Comparison of ENCODE assay signal across 20 cellular contexts in genomic region chr12:49985981-49986380, GRCh38. TPM values are rescaled to one million over a fixed set of nuclear protein-coding genes. Genes with fewer than 3 reads are reported as not detected.
A peak's percentile ranks its signal among the peaks of the same experiment; 100 is the strongest.
DNase-seq lines count a peak whose midpoint lies in the region; ATAC-seq and TF ChIP-seq lines count a peak whose summit lies in the region.
"Had no signal": no experiment of that assay in that cellular context is flagged by ENCODE, and none has a peak within 500 bp of the region (broad histone marks: within the 10 kb centered on the region; RNA-seq: fewer than 3 reads in every experiment).

No MANE protein-coding gene starts in this region.

- POLR2A ChIA-PET in SK-N-SH (lab: Yijun Ruan, JAX), result interaction anchor here (1.2 to 2.0 kb wide), 2 partner anchors 19 to 32 kb away, joined by 3 to 5 read pairs; no protein-coding TSS in a partner anchor

- ATAC-seq in SK-N-SH treated with all-trans-retinoic acid at 6 μM for 48 hours, result no peak
- ATAC-seq: HCT116 had no signal

- TF ChIP-seq RAD21 in SK-N-SH (IDR thresholded peaks at IDR 0.05; ENCODE audit: low read length), result no peak

- H3K4me1 ChIP-seq in SK-N-SH (ENCODE audit: control insufficient read depth in 1 of 2, insufficient read depth in 2 of 2, low read depth in 1 of 2, low read length in 1 of 2) (peaks cover 20 to 61% of the 10 kb centered on the region in 2 experiments), GM23248 (ENCODE audit: insufficient read depth) (peaks cover 25% of the 10 kb centered on the region), mesenchymal stem cell (ENCODE audit: control insufficient read depth, insufficient read depth, low read depth, low read length) (peaks cover 23% of the 10 kb centered on the region)

- no peaks in the 10 kb centered on the region for H3K79me1 ChIP-seq in mesenchymal stem cell (replicated peaks; ENCODE audit: low read length, poor library complexity, severe bottlenecking)

- in situ Hi-C loops in GM23248 (cut with MboI) (no loop called here), astrocyte of the spinal cord (cut with HindIII; ENCODE audit: low sequenced_read_pairs) (no loop called here), G401 (cut with HindIII; ENCODE audit: low sequenced_read_pairs) (no loop called here)

- H2BK15ac ChIP-seq in mesenchymal stem cell (ENCODE audit: low read depth, poor library complexity, severe bottlenecking), result no peak overlapping the region

- no peak overlapping the region for H2AK5ac ChIP-seq in mesenchymal stem cell (ENCODE audit: low read length, severe bottlenecking)

- H3K18ac ChIP-seq in mesenchymal stem cell (ENCODE audit: low read depth in 1 of 2, low read length in 2 of 2), result no peak overlapping the region

- no peak overlapping the region for H4K8ac ChIP-seq in mesenchymal stem cell (ENCODE audit: low read length)

- CTCF ChIA-PET in SK-N-SH (lab: Yijun Ruan, JAX), result interaction anchor here (0.9 to 12.7 kb wide), 8 partner anchors 9 to 119 kb away, joined by 3 to 176 read pairs (median 12); no protein-coding TSS in a partner anchor

- H3K9me3 ChIP-seq in SK-N-SH (no peaks in the 10 kb centered on the region), GM23248 (ENCODE audit: low read depth) (no peaks in the 10 kb centered on the region), mesenchymal stem cell (ENCODE audit: control insufficient read depth, low read length) (no peaks in the 10 kb centered on the region)

- H3K36me3 ChIP-seq in SK-N-SH (replicated peaks in 1 of 2; ENCODE audit: control insufficient read depth in 1 of 2, insufficient read depth in 2 of 2, low read length in 1 of 2) (peaks cover 16 to 33% of the 10 kb centered on the region in 2 experiments), GM23248 (ENCODE audit: low read depth) (peaks cover 9% of the 10 kb centered on the region; the same call in 1 of the 2 replicates), mesenchymal stem cell (ENCODE audit: control insufficient read depth in 1 of 2, insufficient read depth in 2 of 2, low read depth in 1 of 2, low read length in 2 of 2) (peaks cover 0 to 9% of the 10 kb centered on the region in 2 experiments)

- H2AFZ ChIP-seq in SK-N-SH (ENCODE audit: low read depth), result no peak overlapping the region
- H2AFZ ChIP-seq in GM23248, result no peak overlapping the region
- H2AFZ ChIP-seq in mesenchymal stem cell (ENCODE audit: low read depth, low read length), result no peak overlapping the region

- H3K9ac ChIP-seq in SK-N-SH (no peak overlapping the region), GM23248 (no peak overlapping the region), mesenchymal stem cell (ENCODE audit: low read length) (no peak overlapping the region)

- no peak overlapping the region for H3K23ac ChIP-seq in mesenchymal stem cell (ENCODE audit: low read length in 2 of 2)

- H3K79me2 ChIP-seq in SK-N-SH (ENCODE audit: insufficient read depth) (no peaks in the 10 kb centered on the region), GM23248 (ENCODE audit: insufficient read depth) (no peaks in the 10 kb centered on the region)

- TF ChIP-seq CTCF in SK-N-SH (IDR thresholded peaks at IDR 0.05), result no peak
- TF ChIP-seq CTCF in astrocyte of the spinal cord (IDR thresholded peaks at IDR 0.05; ENCODE audit: low read depth, low read length), result no peak

- no peak overlapping the region for H4K91ac ChIP-seq in mesenchymal stem cell (ENCODE audit: low read length)

- whole genome bisulfite sequencing in SK-N-SH (ENCODE audit: low lambda C conversion rate), result 94% methylated on average over 5 of the region's 5 CpGs
- WGBS in GM23248 (ENCODE audit: low coverage in 1 of 2, low lambda C conversion rate in 2 of 2, missing lambda C conversion rate in 2 of 2), 2 experiments, result 74 to 79% methylated on average over 5 of the region's 5 CpGs
- 71% methylated on average over 4 of the region's 5 CpGs for whole genome bisulfite sequencing in mesenchymal stem cell

- H2BK120ac ChIP-seq in mesenchymal stem cell (ENCODE audit: low read depth, low read length), result no peak overlapping the region

- H3F3A ChIP-seq in SK-N-SH (replicated peaks; ENCODE audit: insufficient read depth), result peaks cover 33% of the 10 kb centered on the region
- peaks cover 39% of the 10 kb centered on the region for H3F3A ChIP-seq in GM23248 (ENCODE audit: insufficient read depth)

- H3K27me3 ChIP-seq in SK-N-SH (ENCODE audit: insufficient read depth), result no peaks in the 10 kb centered on the region
- H3K27me3 ChIP-seq in GM23248 (replicated peaks; ENCODE audit: insufficient read depth), result no peaks in the 10 kb centered on the region
- no peaks in the 10 kb centered on the region for H3K27me3 ChIP-seq in mesenchymal stem cell (ENCODE audit: control insufficient read depth in 1 of 2, insufficient read depth in 1 of 2, low read length in 2 of 2)

- no peaks in the 10 kb centered on the region for H4K20me1 ChIP-seq in SK-N-SH (ENCODE audit: insufficient read depth)
- no peaks in the 10 kb centered on the region for H4K20me1 ChIP-seq in GM23248 (ENCODE audit: insufficient read depth)

- H2BK5ac ChIP-seq in mesenchymal stem cell (ENCODE audit: low read depth, low read length, poor library complexity, severe bottlenecking), result no peak overlapping the region

- H3K27ac ChIP-seq in SK-N-SH (ENCODE audit: low read depth in 2 of 2, low read length in 1 of 2), result peak overlapping the region; percentile 7 to 99; a peak in 2 of 4 replicates
- no peak overlapping the region for H3K27ac ChIP-seq in GM23248
- H3K27ac ChIP-seq in mesenchymal stem cell (ENCODE audit: low read length, poor library complexity, severe bottlenecking), result peak overlapping the region; percentile 41
- H3K27ac ChIP-seq: RWPE1 had no signal

- H3K4me3 ChIP-seq in SK-N-SH (ENCODE audit: low read depth in 2 of 2, low read length in 1 of 2) (no peak overlapping the region), GM23248 (no peak overlapping the region), astrocyte of the spinal cord (ENCODE audit: low read depth, low read length) (no peak overlapping the region), mesenchymal stem cell (ENCODE audit: insufficient read depth in 1 of 2, low read depth in 1 of 2, low read length in 2 of 2) (no peak overlapping the region)

- DNase-seq in SK-N-SH (no peak), GM23248 (peak; percentile 28), astrocyte of the spinal cord (ENCODE audit: low read depth, low spot score) (peak; percentile 24), mesenchymal stem cell (peak; percentile 29), G401 (ENCODE audit: low spot score) (no peak), AG08395 (ENCODE audit: low spot score) (no peak)
- no peak for DNase-seq in effector CD8-positive, alpha-beta T cell (lab: John Stamatoyannopoulos, UW)
- DNase-seq: activated naive CD4-positive, alpha-beta T cell treated with anti-CD3 and anti-CD28 coated beads, Interleukin-2, amount 50 U/mL, for 16 hours; hippocampal formation; NCI-H1048; NCI-H2227 treated with DMSO at 0.1 percent for 48 hours had no signal

- H3K4me2 ChIP-seq in SK-N-SH (no peak overlapping the region), GM23248 (ENCODE audit: unreplicated experiment) (no peak overlapping the region), mesenchymal stem cell (ENCODE audit: low read length, poor library complexity, severe bottlenecking) (no peak overlapping the region)

- H3K14ac ChIP-seq in mesenchymal stem cell (ENCODE audit: low read length in 2 of 2), result no peak overlapping the region

- H2BK12ac ChIP-seq in mesenchymal stem cell (ENCODE audit: low read length in 2 of 2), result no peak overlapping the region

- H3K9me2 ChIP-seq in SK-N-SH, result no peaks in the 10 kb centered on the region
- no peaks in the 10 kb centered on the region for H3K9me2 ChIP-seq in GM23248 (ENCODE audit: insufficient read depth)

- no peak for TF ChIP-seq EP300 in SK-N-SH (IDR thresholded peaks at IDR 0.05; ENCODE audit: borderline replicate concordance in 1 of 2, low read depth in 1 of 2, low read length in 1 of 2)

- no peak overlapping the region for H3K4ac ChIP-seq in mesenchymal stem cell (ENCODE audit: low read depth in 1 of 2, low read length in 2 of 2)

TF ChIP-seq in SK-N-SH, 30 proteins besides CTCF, POLR2A, EP300 and RAD21 (continues in another document):
- no peak for TF ChIP-seq YY1 (IDR thresholded peaks at IDR 0.05; ENCODE audit: low read depth)
- TF ChIP-seq MXI1 (IDR thresholded peaks at IDR 0.05; ENCODE audit: low read depth, low read length), result no peak

RNA-seq across cellular contexts. Expression of gene AQP6, which starts 13.2 kb away (rescaled TPM):
- polyA plus RNA-seq in SK-N-SH (2012; rRNA removed) (0.10 and 0.21 TPM in 2 replicates), GM23248 (2016; fragmentation: Nextera tagmentation; extraction: Ambion mirVana) (not detected in 2 replicates)
- polyA plus RNA-seq in SK-N-SH (2012; cell fraction: cytosol; rRNA removed), result 0.04 and 0.09 TPM in 2 replicates
- polyA plus RNA-seq in SK-N-SH (2012; cell fraction: nucleus; rRNA removed), result 0.56 and 0.59 TPM in 2 replicates
- not detected in 2 replicates for total RNA-seq in GM23248 (2014; rRNA removed; shearing (Covaris generic))
- polyA plus RNA-seq in mesenchymal stem cell (2013, experiment 1 of 2), result not detected
- not detected for polyA plus RNA-seq in mesenchymal stem cell (2013, experiment 2 of 2)
- total RNA-seq in G401 (2014; rRNA removed; shearing (Covaris generic)), result 0.37 and 1.6 TPM in 2 replicates
- total RNA-seq: A673, kidney epithelial cell had no signal

RNA-seq across cellular contexts. Expression of gene AQP5, which starts 24.3 kb away (rescaled TPM):
- 0.08 and 0.10 TPM in 2 replicates for polyA plus RNA-seq in SK-N-SH (2012; rRNA removed)
- not detected in 2 replicates for polyA plus RNA-seq in SK-N-SH (2012; cell fraction: cytosol; rRNA removed)
- 0.06 TPM in 1 of 2 replicates, not detected in the other for polyA plus RNA-seq in SK-N-SH (2012; cell fraction: nucleus; rRNA removed)
- not detected in 2 replicates for total RNA-seq in GM23248 (2014; rRNA removed; shearing (Covaris generic))
- polyA plus RNA-seq in GM23248 (2016; fragmentation: Nextera tagmentation; extraction: Ambion mirVana), result not detected in 2 replicates
- 0.03 TPM for polyA plus RNA-seq in mesenchymal stem cell (2013, experiment 1 of 2)
- polyA plus RNA-seq in mesenchymal stem cell (2013, experiment 2 of 2), result not detected
- not detected in 2 replicates for total RNA-seq in G401 (2014; rRNA removed; shearing (Covaris generic))
- total RNA-seq: A673, Daoy, kidney epithelial cell had no signal

RNA-seq across cellular contexts. Expression of gene AQP2, which starts 35.4 kb away (rescaled TPM):
- polyA plus RNA-seq in SK-N-SH (2012; rRNA removed) (not detected in 2 replicates), GM23248 (2016; fragmentation: Nextera tagmentation; extraction: Ambion mirVana) (not detected in 2 replicates)
- polyA plus RNA-seq in SK-N-SH (2012; cell fraction: cytosol; rRNA removed), result not detected in 2 replicates
- polyA plus RNA-seq in SK-N-SH (2012; cell fraction: nucleus; rRNA removed), result not detected in 2 replicates
- not detected in 2 replicates for total RNA-seq in GM23248 (2014; rRNA removed; shearing (Covaris generic))
- not detected for polyA plus RNA-seq in mesenchymal stem cell (2013, experiment 1 of 2)
- not detected for polyA plus RNA-seq in mesenchymal stem cell (2013, experiment 2 of 2)
- total RNA-seq in G401 (2014; rRNA removed; shearing (Covaris generic)), result not detected in 2 replicates
- total RNA-seq: A673, Daoy, kidney epithelial cell, mesothelial cell of epicardium, neural crest cell, urinary bladder had no signal

RNA-seq across cellular contexts. Expression of gene RACGAP1, which starts 39.3 kb away (rescaled TPM):
- 21.5 and 23.4 TPM in 2 replicates for polyA plus RNA-seq in SK-N-SH (2012; rRNA removed)
- 25.5 and 28.2 TPM in 2 replicates for polyA plus RNA-seq in SK-N-SH (2012; cell fraction: cytosol; rRNA removed)
- 16.0 and 24.4 TPM in 2 replicates for polyA plus RNA-seq in SK-N-SH (2012; cell fraction: nucleus; rRNA removed)
- total RNA-seq in GM23248 (2014; rRNA removed; shearing (Covaris generic)), result 55.4 and 63.5 TPM in 2 replicates
- polyA plus RNA-seq in GM23248 (2016; fragmentation: Nextera tagmentation; extraction: Ambion mirVana), result 35.4 and 35.7 TPM in 2 replicates
- 12.0 TPM for polyA plus RNA-seq in mesenchymal stem cell (2013, experiment 1 of 2)
- polyA plus RNA-seq in mesenchymal stem cell (2013, experiment 2 of 2), result 13.2 TPM
- total RNA-seq in G401 (2014; rRNA removed; shearing (Covaris generic)), result 115 and 125 TPM in 2 replicates

Comparison
In these comparisons a context has a peak if more than half of its experiments do, and no peak if none do; other contexts are left out.
1. DNase-seq: peak in GM23248 (single experiment), astrocyte of the spinal cord (single experiment) and mesenchymal stem cell (single experiment); none in SK-N-SH (single experiment), G401 (single experiment), AG08395 (single experiment) and effector CD8-positive, alpha-beta T cell (single experiment).